2 cellular contexts compared by ENCODE assay signal in genomic region chr10:86769991-86770390, GRCh38.
TF ChIP-seq lines count a peak whose summit lies in the region.

No MANE protein-coding gene starts in this region.

TF ChIP-seq in GM12891, 5 proteins besides CTCF, POLR2A, EP300 and RAD21 (continued from another document):
- no peak for TF ChIP-seq SPI1 (IDR thresholded peaks at IDR 0.05; ENCODE audit: low read depth, low read length)
- TF ChIP-seq PAX5 (IDR thresholded peaks at IDR 0.05; ENCODE audit: insufficient read depth, low read length, severe bottlenecking): no peak
- TF ChIP-seq POU2F2 (IDR thresholded peaks at IDR 0.05; ENCODE audit: low read depth, low read length): no peak

TF ChIP-seq in IMR-90, 13 proteins besides CTCF, POLR2A, EP300 and RAD21:
- TF ChIP-seq USF2 (IDR thresholded peaks at IDR 0.05; ENCODE audit: low read depth, low read length): no peak
- no peak for TF ChIP-seq FOS (IDR thresholded peaks at IDR 0.05; ENCODE audit: low read depth, low read length)
- no peak for TF ChIP-seq ELK1 (IDR thresholded peaks at IDR 0.05; ENCODE audit: borderline replicate concordance, low read depth, low read length)
- TF ChIP-seq CEBPB (IDR thresholded peaks at IDR 0.05; ENCODE audit: low read depth, low read length): no peak
- no peak for TF ChIP-seq RFX5 (IDR thresholded peaks at IDR 0.05; ENCODE audit: low read depth, low read length)
TF ChIP-seq in IMR-90: peak in this region for 0.
